Comparison of ENCODE assay signal across 1 cellular context in genomic region chr1:229645296-229646050, GRCh38.
TF ChIP-seq lines count a peak whose summit lies in the region.

No MANE protein-coding gene starts in this region.

TF ChIP-seq in WTC11, 78 proteins besides CTCF, POLR2A, EP300 and RAD21:
- TF ChIP-seq, protein P1, sequence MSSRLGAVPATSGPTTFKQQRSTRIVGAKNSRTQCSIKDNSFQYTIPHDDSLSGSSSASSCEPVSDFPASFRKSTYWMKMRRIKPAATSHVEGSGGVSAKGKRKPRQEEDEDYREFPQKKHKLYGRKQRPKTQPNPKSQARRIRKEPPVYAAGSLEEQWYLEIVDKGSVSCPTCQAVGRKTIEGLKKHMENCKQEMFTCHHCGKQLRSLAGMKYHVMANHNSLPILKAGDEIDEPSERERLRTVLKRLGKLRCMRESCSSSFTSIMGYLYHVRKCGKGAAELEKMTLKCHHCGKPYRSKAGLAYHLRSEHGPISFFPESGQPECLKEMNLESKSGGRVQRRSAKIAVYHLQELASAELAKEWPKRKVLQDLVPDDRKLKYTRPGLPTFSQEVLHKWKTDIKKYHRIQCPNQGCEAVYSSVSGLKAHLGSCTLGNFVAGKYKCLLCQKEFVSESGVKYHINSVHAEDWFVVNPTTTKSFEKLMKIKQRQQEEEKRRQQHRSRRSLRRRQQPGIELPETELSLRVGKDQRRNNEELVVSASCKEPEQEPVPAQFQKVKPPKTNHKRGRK (CRISPR knock-in tag; IDR thresholded peaks at IDR 0.05; ENCODE audit: borderline replicate concordance), result no peak
- TF ChIP-seq FOXK1 (CRISPR knock-in tag; IDR thresholded peaks at IDR 0.05), result no peak
- TF ChIP-seq, protein P2, sequence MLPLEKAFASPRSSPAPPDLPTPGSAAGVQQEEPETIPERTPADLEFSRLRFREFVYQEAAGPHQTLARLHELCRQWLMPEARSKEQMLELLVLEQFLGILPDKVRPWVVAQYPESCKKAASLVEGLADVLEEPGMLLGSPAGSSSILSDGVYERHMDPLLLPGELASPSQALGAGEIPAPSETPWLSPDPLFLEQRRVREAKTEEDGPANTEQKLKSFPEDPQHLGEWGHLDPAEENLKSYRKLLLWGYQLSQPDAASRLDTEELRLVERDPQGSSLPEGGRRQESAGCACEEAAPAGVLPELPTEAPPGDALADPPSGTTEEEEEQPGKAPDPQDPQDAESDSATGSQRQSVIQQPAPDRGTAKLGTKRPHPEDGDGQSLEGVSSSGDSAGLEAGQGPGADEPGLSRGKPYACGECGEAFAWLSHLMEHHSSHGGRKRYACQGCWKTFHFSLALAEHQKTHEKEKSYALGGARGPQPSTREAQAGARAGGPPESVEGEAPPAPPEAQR (CRISPR knock-in tag; IDR thresholded peaks at IDR 0.05), result no peak
- no peak for TF ChIP-seq RELA (CRISPR knock-in tag; IDR thresholded peaks at IDR 0.05; ENCODE audit: borderline replicate concordance)
- TF ChIP-seq, protein P3, sequence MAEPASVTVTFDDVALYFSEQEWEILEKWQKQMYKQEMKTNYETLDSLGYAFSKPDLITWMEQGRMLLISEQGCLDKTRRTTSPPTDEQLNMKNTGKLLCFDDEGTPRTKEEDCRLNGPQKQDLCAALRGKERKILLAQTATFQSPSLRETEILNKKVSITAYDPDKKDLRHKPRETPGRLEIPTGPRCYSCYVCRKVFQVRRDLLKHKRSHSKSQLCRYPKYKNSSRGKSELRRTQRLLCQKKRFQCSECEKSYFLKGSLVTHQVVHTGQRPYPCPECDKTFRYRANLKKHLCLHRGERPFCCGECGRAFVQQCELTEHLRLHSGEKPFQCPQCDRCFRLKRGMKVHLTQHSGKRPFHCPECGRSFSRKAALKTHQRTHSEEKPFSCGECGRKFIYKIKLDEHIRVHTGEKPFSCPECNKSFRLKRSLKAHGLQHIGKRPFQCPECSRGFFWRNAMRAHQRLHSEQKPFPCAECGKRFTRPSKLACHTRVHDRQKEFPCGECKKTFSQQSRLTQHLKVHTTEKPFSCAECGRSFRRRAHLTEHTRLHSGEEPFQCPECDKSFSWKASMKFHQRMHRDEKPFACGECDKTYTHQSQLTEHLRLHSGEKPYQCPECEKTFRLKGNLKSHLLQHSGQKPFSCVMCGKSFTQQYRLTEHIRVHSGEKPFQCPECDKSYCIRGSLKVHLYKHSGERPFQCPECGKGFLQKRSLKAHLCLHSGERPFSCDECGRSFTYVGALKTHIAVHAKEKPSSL (CRISPR knock-in tag; conservative IDR thresholded peaks at IDR 0.05), result no peak
- no peak for TF ChIP-seq MLX (CRISPR knock-in tag; IDR thresholded peaks at IDR 0.05)
- no peak for TF ChIP-seq ZNF121 (CRISPR knock-in tag; IDR thresholded peaks at IDR 0.05)
- TF ChIP-seq PRRX2 (CRISPR knock-in tag; IDR thresholded peaks at IDR 0.05), result no peak
- TF ChIP-seq ZNF281 (CRISPR knock-in tag; IDR thresholded peaks at IDR 0.05), result no peak
- no peak for TF ChIP-seq FOXJ3 (CRISPR knock-in tag; IDR thresholded peaks at IDR 0.05; ENCODE audit: borderline replicate concordance)
